ENCODE assay signal across 11 cellular contexts in genomic region chrX:155363712-155364111, GRCh38. TPM values are rescaled to one million over a fixed set of nuclear protein-coding genes. Genes with fewer than 3 reads are reported as not detected.
DNase-seq lines count a peak whose midpoint lies in the region; ATAC-seq, FAIRE-seq and TF ChIP-seq lines count a peak whose summit lies in the region.
"Not testable (repeated sequence)": the region's sequence is repeated elsewhere in the genome, so short reads cannot be mapped to it uniquely, and the experiment has no call there.
"Had no signal": no experiment of that assay in that cellular context is flagged by ENCODE, and none has a peak within 500 bp of the region (broad histone marks: within the 10 kb centered on the region; RNA-seq: fewer than 3 reads in every experiment).

No MANE protein-coding gene starts in this region.

- CTCF ChIA-PET in activated CD8-positive, alpha-beta T cell treated with anti-CD3 and anti-CD28 coated beads for 36 hours (lab: Charles Lee) = not testable (repeated sequence)

- POLR2A ChIA-PET in activated CD8-positive, alpha-beta T cell treated with anti-CD3 and anti-CD28 coated beads for 36 hours (lab: Charles Lee) = not testable (repeated sequence)

- not testable (repeated sequence) for H3K27ac ChIP-seq in astrocyte (ENCODE audit: low read depth, low read length)

- H3K4me1 Mint-ChIP-seq in activated CD8-positive, alpha-beta T cell treated with anti-CD3 and anti-CD28 coated beads for 36 hours (ENCODE audit: low read depth); activated T-cell treated with anti-CD3 and anti-CD28 coated beads, Interleukin-2, amount 50 U/mL, for 72 hours (ENCODE audit: low read depth); astrocyte (ENCODE audit: low read depth, unreplicated experiment): not testable (repeated sequence)

- intact Hi-C loops in activated CD8-positive, alpha-beta T cell treated with anti-CD3 and anti-CD28 coated beads for 36 hours (cut with micrococcal nuclease) = not testable (repeated sequence)

- not testable (repeated sequence) for H3K4me2 ChIP-seq in astrocyte (ENCODE audit: low read length)

- H3K79me2 ChIP-seq in astrocyte (ENCODE audit: insufficient read depth, low read length) = not testable (repeated sequence)

- H3K9me3 Mint-ChIP-seq in activated CD8-positive, alpha-beta T cell treated with anti-CD3 and anti-CD28 coated beads for 36 hours; activated T-cell treated with anti-CD3 and anti-CD28 coated beads, Interleukin-2, amount 50 U/mL, for 72 hours; activated naive CD4-positive, alpha-beta T cell treated with anti-CD3 and anti-CD28 coated beads, Interleukin-2, amount 50 U/mL, for 72 hours; astrocyte (ENCODE audit: unreplicated experiment): not testable (repeated sequence)

- DNase-seq in HTR-8/SVneo (ENCODE audit: insufficient read length, low spot score); activated CD8-positive, alpha-beta T cell treated with anti-CD3 and anti-CD28 coated beads for 36 hours; activated T-cell treated with anti-CD3 and anti-CD28 coated beads, Interleukin-2, amount 50 U/mL, for 72 hours; activated naive CD4-positive, alpha-beta T cell treated with anti-CD3 and anti-CD28 coated beads, Interleukin-2, amount 50 U/mL, for 72 hours (ENCODE audit: low spot score in 2 of 2); astrocyte (ENCODE audit: low read depth): not testable (repeated sequence)

- H2AFZ ChIP-seq in astrocyte (ENCODE audit: low read depth, low read length) = not testable (repeated sequence)

- H3K4me3 Mint-ChIP-seq in activated CD8-positive, alpha-beta T cell treated with anti-CD3 and anti-CD28 coated beads for 36 hours; activated T-cell treated with anti-CD3 and anti-CD28 coated beads, Interleukin-2, amount 50 U/mL, for 72 hours; astrocyte (ENCODE audit: unreplicated experiment): not testable (repeated sequence)

- not testable (repeated sequence) for H4K20me1 ChIP-seq in astrocyte (ENCODE audit: insufficient read depth, low read length)

- not testable (repeated sequence) for H3K9me3 ChIP-seq in astrocyte (ENCODE audit: insufficient read depth, low read depth, low read length)

- H3K4me1 ChIP-seq in astrocyte (ENCODE audit: insufficient read depth, low read length) = not testable (repeated sequence)

- not testable (repeated sequence) for H3K27ac Mint-ChIP-seq in activated CD8-positive, alpha-beta T cell treated with anti-CD3 and anti-CD28 coated beads for 36 hours; activated T-cell treated with anti-CD3 and anti-CD28 coated beads, Interleukin-2, amount 50 U/mL, for 72 hours; activated naive CD4-positive, alpha-beta T cell treated with anti-CD3 and anti-CD28 coated beads, Interleukin-2, amount 50 U/mL, for 72 hours; astrocyte (ENCODE audit: unreplicated experiment)

- not testable (repeated sequence) for H3K9ac ChIP-seq in astrocyte (ENCODE audit: low read length)

- FAIRE-seq in HTR-8/SVneo (lab: Jason Lieb, UNC) = peak; percentile 59
- peak; percentile 69 for FAIRE-seq in astrocyte (lab: Jason Lieb, UNC)

- TF ChIP-seq CTCF in activated CD8-positive, alpha-beta T cell treated with anti-CD3 and anti-CD28 coated beads for 36 hours (IDR thresholded peaks at IDR 0.05); astrocyte (IDR thresholded peaks at IDR 0.05; ENCODE audit: insufficient read depth, low read depth, low read length): not testable (repeated sequence)

- not testable (repeated sequence) for H3K27me3 ChIP-seq in astrocyte (ENCODE audit: insufficient read depth, low read length)

- H3K27me3 Mint-ChIP-seq in activated CD8-positive, alpha-beta T cell treated with anti-CD3 and anti-CD28 coated beads for 36 hours; activated T-cell treated with anti-CD3 and anti-CD28 coated beads, Interleukin-2, amount 50 U/mL, for 72 hours (ENCODE audit: low read depth); astrocyte (ENCODE audit: low read depth, unreplicated experiment): not testable (repeated sequence)

- not testable (repeated sequence) for H3K4me3 ChIP-seq in astrocyte (ENCODE audit: insufficient read depth, low read depth, low read length)

- not testable (repeated sequence) for H3K36me3 Mint-ChIP-seq in activated CD8-positive, alpha-beta T cell treated with anti-CD3 and anti-CD28 coated beads for 36 hours (ENCODE audit: low read depth); activated T-cell treated with anti-CD3 and anti-CD28 coated beads, Interleukin-2, amount 50 U/mL, for 72 hours (ENCODE audit: insufficient read depth in 2 of 2); activated naive CD4-positive, alpha-beta T cell treated with anti-CD3 and anti-CD28 coated beads, Interleukin-2, amount 50 U/mL, for 72 hours; astrocyte (ENCODE audit: low read depth, unreplicated experiment)

- peak; percentile 66 for ATAC-seq in activated CD8-positive, alpha-beta T cell treated with anti-CD3 and anti-CD28 coated beads for 36 hours
- peak; percentile 89 to 94 for ATAC-seq in activated T-cell treated with anti-CD3 and anti-CD28 coated beads, Interleukin-2, amount 50 U/mL, for 72 hours (replicated peaks in 1 of 2)
- ATAC-seq in activated naive CD4-positive, alpha-beta T cell treated with anti-CD3 and anti-CD28 coated beads, Interleukin-2, amount 50 U/mL, for 72 hours = peak; percentile 29 to 97

- not testable (repeated sequence) for H3K36me3 ChIP-seq in astrocyte (ENCODE audit: insufficient read depth, low read length)

RNA-seq across cellular contexts. Expression of gene F8A2, which starts 18.2 kb away (rescaled TPM):
- total RNA-seq in activated CD8-positive, alpha-beta T cell treated with anti-CD3 and anti-CD28 coated beads for 36 hours = not detected
- total RNA-seq in activated T-cell treated with anti-CD3 and anti-CD28 coated beads, Interleukin-2, amount 50 U/mL, for 72 hours = not detected
- not detected for total RNA-seq in activated naive CD4-positive, alpha-beta T cell treated with anti-CD3 and anti-CD28 coated beads, Interleukin-2, amount 50 U/mL, for 72 hours
- total RNA-seq in astrocyte = not detected in 2 replicates
- total RNA-seq: A172; B cell; Caco-2; Calu3; CD4-positive, alpha-beta T cell; CD8-positive, alpha-beta T cell had no signal

RNA-seq across cellular contexts. Expression of gene CLIC2, which starts 29.3 kb away (rescaled TPM):
- total RNA-seq in activated CD8-positive, alpha-beta T cell treated with anti-CD3 and anti-CD28 coated beads for 36 hours = under 1 TPM in 1 of 2 experiments, not detected in 1; 0.49 TPM
- 1 to 10 TPM; 4.7 to 5.0 TPM for total RNA-seq in activated T-cell treated with anti-CD3 and anti-CD28 coated beads, Interleukin-2, amount 50 U/mL, for 72 hours
- total RNA-seq in activated naive CD4-positive, alpha-beta T cell treated with anti-CD3 and anti-CD28 coated beads, Interleukin-2, amount 50 U/mL, for 72 hours = under 1 TPM in 1 of 2 donors, not detected in 1; 0.64 TPM
- 0.27 TPM in 1 of 2 replicates, not detected in the other for total RNA-seq in astrocyte
- total RNA-seq: Caco-2; CD8-positive, alpha-beta T cell had no signal
